In the genomic region with DNA sequence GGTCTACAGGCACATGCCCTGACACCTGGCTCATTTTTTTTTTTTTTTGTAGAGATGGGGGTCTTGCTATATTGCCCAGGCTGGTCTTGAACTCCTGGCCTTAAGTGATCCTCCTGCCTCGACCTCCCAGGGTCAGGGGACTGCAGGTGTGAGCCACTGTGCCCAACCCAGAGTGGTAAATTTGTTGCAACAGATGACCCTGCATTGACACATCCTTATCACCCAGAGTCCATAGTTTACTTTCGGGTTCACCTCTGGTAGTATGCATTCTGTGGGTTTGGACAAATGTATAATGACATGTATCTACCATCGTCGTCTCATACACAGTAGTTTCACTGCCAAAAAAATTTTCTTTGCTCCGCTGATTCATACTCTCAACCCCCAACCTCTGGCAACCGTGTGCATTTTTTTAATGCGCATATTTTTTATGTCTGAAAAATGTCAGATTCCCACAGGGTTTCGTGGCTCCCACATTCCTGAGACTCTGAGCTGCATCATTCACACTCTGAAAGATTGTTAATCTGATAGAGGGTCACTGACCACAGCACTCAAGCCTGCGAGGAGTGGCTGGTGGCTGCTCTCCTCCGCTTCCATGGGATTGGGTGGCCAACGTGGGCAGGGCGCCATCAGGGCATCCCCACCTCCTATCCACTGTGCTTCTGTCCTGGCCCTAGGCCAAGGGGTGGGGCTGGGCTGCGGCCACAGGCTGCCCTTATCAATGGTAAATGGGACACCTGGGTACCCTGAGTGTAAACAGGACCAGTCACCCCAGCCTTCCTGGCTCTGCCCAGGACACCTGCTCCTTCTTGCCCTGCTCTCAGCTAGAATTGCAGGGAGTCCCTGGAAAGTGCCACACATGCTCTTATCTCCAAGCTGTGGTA, we compare ENCODE assay signal across 9 cellular contexts. TPM values are rescaled to one million over a fixed set of nuclear protein-coding genes. Genes with fewer than 3 reads are reported as not detected.
DNase-seq lines count a peak whose midpoint lies in the region; ATAC-seq, FAIRE-seq and TF ChIP-seq lines count a peak whose summit lies in the region.
"Had no signal": no experiment of that assay in that cellular context is flagged by ENCODE, and none has a peak within 500 bp of the region (broad histone marks: within the 10 kb centered on the region; RNA-seq: fewer than 3 reads in every experiment).

No MANE protein-coding gene starts in this region.

- WGBS in A549 (ENCODE audit: missing lambda C conversion rate) = under 1% methylated on average over 13 of the region's 13 CpGs
- WGBS in lung, 2 donors = 39 to 60% methylated on average over 13 of the region's 13 CpGs

- H3K9me3 ChIP-seq in A549 (no peaks in the 10 kb centered on the region), lung (ENCODE audit: control insufficient read depth in 2 of 2, insufficient read depth in 1 of 2, low read length in 1 of 2) (no peaks in the 10 kb centered on the region)

- DNase-seq in A549 (ENCODE audit: low read depth in 1 of 2, low spot score in 1 of 2) (peak; percentile 87 to 93), M059J (ENCODE audit: low read depth) (peak; percentile 95), brain microvascular endothelial cell (peak; percentile 97), lung (ENCODE audit: low spot score) (peak; percentile 88)
- no peak for DNase-seq in stimulated activated naive CD8-positive, alpha-beta T cell treated with anti-CD3 and anti-CD28 coated beads, Interleukin-15, amount 100 ng/mL, for 72 hours
- no peak for DNase-seq in activated CD4-positive, CD25-positive, alpha-beta regulatory T cell (lab: John Stamatoyannopoulos, UW)

- FAIRE-seq in A549 (lab: Jason Lieb, UNC) = no peak

- peak overlapping the region; percentile 64 for H3K4me2 ChIP-seq in A549

- POLR2A ChIA-PET in A549 (lab: Yijun Ruan, JAX) = interaction anchor here (0.7 to 1.3 kb wide), 3 partner anchors 11 to 120 kb away, joined by 3 read pairs; no protein-coding TSS in a partner anchor

- H3K4me1 ChIP-seq in A549 (peaks cover 94% of the 10 kb centered on the region), lung (ENCODE audit: control insufficient read depth in 2 of 2, insufficient read depth in 2 of 2, low read length in 2 of 2) (peaks cover 13 to 35% of the 10 kb centered on the region in 2 donors)

- H3K27me3 ChIP-seq in brain microvascular endothelial cell (replicated peaks) (no peaks in the 10 kb centered on the region), lung (ENCODE audit: control insufficient read depth, insufficient read depth) (no peaks in the 10 kb centered on the region)

- no peak overlapping the region for H3K4me3 Mint-ChIP-seq in stimulated activated naive CD8-positive, alpha-beta T cell treated with anti-CD3 and anti-CD28 coated beads, Interleukin-15, amount 100 ng/mL, for 72 hours

- TF ChIP-seq RAD21 in A549 (conservative IDR thresholded peaks at IDR 0.05 in 1 of 2, IDR thresholded peaks at IDR 0.05 in 1 of 2) = peak in 1 of 2 experiments; percentile 21; a peak in 1 of 5 replicates

- H3K4me1 Mint-ChIP-seq in stimulated activated naive CD8-positive, alpha-beta T cell treated with anti-CD3 and anti-CD28 coated beads, Interleukin-15, amount 100 ng/mL, for 72 hours = no peaks in the 10 kb centered on the region

- H3K27ac ChIP-seq in A549 = peak overlapping the region; percentile 86 to 92
- H3K27ac ChIP-seq in brain microvascular endothelial cell = peak overlapping the region; percentile 89
- peak overlapping the region in 1 of 2 donors; percentile 79 for H3K27ac ChIP-seq in lung (ENCODE audit: low read depth in 1 of 2, low read length in 1 of 2)
- H3K27ac ChIP-seq: VCaP had no signal

- H3K27ac Mint-ChIP-seq in stimulated activated naive CD8-positive, alpha-beta T cell treated with anti-CD3 and anti-CD28 coated beads, Interleukin-15, amount 100 ng/mL, for 72 hours = no peak overlapping the region

- no peak overlapping the region; the same call in 2 of the 3 replicates for H3K4me3 ChIP-seq in A549
- no peak overlapping the region for H3K4me3 ChIP-seq in brain microvascular endothelial cell (ENCODE audit: low read depth, low read length)
- no peak overlapping the region for H3K4me3 ChIP-seq in lung

- in situ Hi-C loops in brain microvascular endothelial cell (cut with HindIII; ENCODE audit: low pct_ligation_motif_present, low sequenced_read_pairs) = no loop called here

- TF ChIP-seq CTCF in A549 (IDR thresholded peaks at IDR 0.05) (no peak), brain microvascular endothelial cell (IDR thresholded peaks at IDR 0.05; ENCODE audit: low read depth, low read length, missing control alignments) (no peak), lung (IDR thresholded peaks at IDR 0.05; ENCODE audit: control extremely low read depth, extremely low read depth) (no peak)

- H3K36me3 ChIP-seq in brain microvascular endothelial cell (replicated peaks) = peaks cover 15% of the 10 kb centered on the region
- peaks cover 0 to 20% of the 10 kb centered on the region in 2 donors for H3K36me3 ChIP-seq in lung (ENCODE audit: control insufficient read depth in 2 of 2, insufficient read depth in 2 of 2, low read length in 2 of 2)

- no peaks in the 10 kb centered on the region for H3K9me3 Mint-ChIP-seq in stimulated activated naive CD8-positive, alpha-beta T cell treated with anti-CD3 and anti-CD28 coated beads, Interleukin-15, amount 100 ng/mL, for 72 hours

- CTCF ChIA-PET in A549 (lab: Yijun Ruan, JAX) = interaction anchor here (1.0 to 20.8 kb wide), 10 partner anchors 20 to 191 kb away, joined by 3 to 439 read pairs (median 5); a partner anchor contains a TSS

- no peak for TF ChIP-seq POLR2A in A549 (IDR thresholded peaks at IDR 0.05; ENCODE audit: low read length)

- ATAC-seq in A549 (peak; percentile 69 to 81), lung (ENCODE audit: insufficient read depth, low FRiP score) (peak; percentile 16), HG03108 (IDR thresholded peaks at IDR 0.05; ENCODE audit: unreplicated experiment) (no peak), GM21723 (IDR thresholded peaks at IDR 0.05; ENCODE audit: unreplicated experiment) (no peak)
- ATAC-seq in stimulated activated naive CD8-positive, alpha-beta T cell treated with anti-CD3 and anti-CD28 coated beads, Interleukin-15, amount 100 ng/mL, for 72 hours = no peak

- H3K27me3 Mint-ChIP-seq in stimulated activated naive CD8-positive, alpha-beta T cell treated with anti-CD3 and anti-CD28 coated beads, Interleukin-15, amount 100 ng/mL, for 72 hours = no peaks in the 10 kb centered on the region

- peak; percentile 60 to 72; a peak in 3 of 5 replicates for TF ChIP-seq EP300 in A549 (IDR thresholded peaks at IDR 0.05)

TF ChIP-seq in A549, 52 proteins besides CTCF, POLR2A, EP300 and RAD21 (continues in another document):
- TF ChIP-seq RARB (CRISPR knock-in tag; IDR thresholded peaks at IDR 0.05) (no peak), HDAC2 (IDR thresholded peaks at IDR 0.05) (no peak), HOXB5 (CRISPR knock-in tag; IDR thresholded peaks at IDR 0.05) (no peak), SREBF2 (IDR thresholded peaks at IDR 0.05) (no peak), ZFP36 (IDR thresholded peaks at IDR 0.05; ENCODE audit: borderline replicate concordance, partially characterized antibody) (no peak), ZNF302 (CRISPR knock-in tag; IDR thresholded peaks at IDR 0.05) (no peak), CHD4 (IDR thresholded peaks at IDR 0.05; ENCODE audit: borderline replicate concordance) (no peak), BHLHE40 (IDR thresholded peaks at IDR 0.05; ENCODE audit: low read depth, low read length) (no peak), CEBPB (IDR thresholded peaks at IDR 0.05) (peak in 1 of 2 experiments; percentile 82; a peak in 2 of 4 replicates), FOSB (CRISPR knock-in tag; IDR thresholded peaks at IDR 0.05) (no peak), CHD2 (IDR thresholded peaks at IDR 0.05; ENCODE audit: low read length, partially characterized antibody) (no peak), NR3C1 (IDR thresholded peaks at IDR 0.05) (no peak), MAZ (IDR thresholded peaks at IDR 0.05; ENCODE audit: borderline replicate concordance, low read depth, low read length) (no peak), RNF2 (IDR thresholded peaks at IDR 0.05; ENCODE audit: borderline replicate concordance, low read depth) (no peak), CBX2 (IDR thresholded peaks at IDR 0.05; ENCODE audit: borderline replicate concordance, low read depth) (no peak), KDM5A (IDR thresholded peaks at IDR 0.05) (no peak), ZC3H11A (IDR thresholded peaks at IDR 0.05) (no peak), JUN (IDR thresholded peaks at IDR 0.05) (peak in 1 of 2 experiments; percentile 82; a peak in 3 of 5 replicates), PHF8 (IDR thresholded peaks at IDR 0.05; ENCODE audit: borderline replicate concordance, low read depth) (no peak), NPAS2 (CRISPR knock-in tag; IDR thresholded peaks at IDR 0.05; ENCODE audit: borderline replicate concordance) (no peak), GATA3 (IDR thresholded peaks at IDR 0.05; ENCODE audit: borderline replicate concordance) (peak; percentile 96), EHF (CRISPR knock-in tag; IDR thresholded peaks at IDR 0.05) (no peak)
- TF ChIP-seq, protein P1, sequence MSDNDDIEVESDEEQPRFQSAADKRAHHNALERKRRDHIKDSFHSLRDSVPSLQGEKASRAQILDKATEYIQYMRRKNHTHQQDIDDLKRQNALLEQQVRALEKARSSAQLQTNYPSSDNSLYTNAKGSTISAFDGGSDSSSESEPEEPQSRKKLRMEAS (IDR thresholded peaks at IDR 0.05) = peak; percentile 77
- TF ChIP-seq, protein P2, sequence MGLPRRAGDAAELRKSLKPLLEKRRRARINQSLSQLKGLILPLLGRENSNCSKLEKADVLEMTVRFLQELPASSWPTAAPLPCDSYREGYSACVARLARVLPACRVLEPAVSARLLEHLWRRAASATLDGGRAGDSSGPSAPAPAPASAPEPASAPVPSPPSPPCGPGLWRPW (IDR thresholded peaks at IDR 0.05) = no peak

RNA-seq across cellular contexts. Expression of a gene that starts 9.6 kb away (rescaled TPM):
- polyA plus RNA-seq in A549 (2011; rRNA removed) (24.4 and 27.7 TPM in 2 replicates), A549 (2017; fragmentation: RNase III; extraction: RNeasy Plus Mini Kit Qiagen cat#74134 plus additional on column Dnase treatment) (50.8 to 59.7 TPM (median 55.8 TPM) in 3 replicates), lung (10 to 100 TPM; 45.6 to 49.8 TPM)
- 28.2 and 45.6 TPM in 2 replicates for polyA plus RNA-seq in A549 (2012; cell fraction: cytosol; rRNA removed)
- polyA plus RNA-seq in A549 (2012; cell fraction: nucleus; rRNA removed) = 70.2 and 91.2 TPM in 2 replicates
- polyA minus RNA-seq in A549 (2011; rRNA and poly(A)+ RNA removed) = 37.2 and 50.7 TPM in 2 replicates
- 24.3 and 44.2 TPM in 2 replicates for total RNA-seq in M059J (2014; rRNA removed; shearing (Covaris generic))
- total RNA-seq in lung = 100 to 1,000 TPM in 1 of 2 donors, 10 to 100 TPM in 1; 71.6 to 145 TPM

Comparison
In these comparisons a context has a peak if more than half of its experiments do, and no peak if none do; other contexts are left out.
1. ATAC-seq: peak in A549 (2 of 2) and lung (single experiment); none in stimulated activated naive CD8-positive, alpha-beta T cell treated with anti-CD3 and anti-CD28 coated beads, Interleukin-15, amount 100 ng/mL, for 72 hours (single experiment), HG03108 (single experiment) and GM21723 (single experiment).
2. DNase-seq: peak in A549 (2 of 2), M059J (single experiment), brain microvascular endothelial cell (single experiment) and lung (single experiment); none in stimulated activated naive CD8-positive, alpha-beta T cell treated with anti-CD3 and anti-CD28 coated beads, Interleukin-15, amount 100 ng/mL, for 72 hours (0 of 2) and activated CD4-positive, CD25-positive, alpha-beta regulatory T cell (0 of 4).